ENCODE assay signal across 9 cellular contexts in the genomic region with DNA sequence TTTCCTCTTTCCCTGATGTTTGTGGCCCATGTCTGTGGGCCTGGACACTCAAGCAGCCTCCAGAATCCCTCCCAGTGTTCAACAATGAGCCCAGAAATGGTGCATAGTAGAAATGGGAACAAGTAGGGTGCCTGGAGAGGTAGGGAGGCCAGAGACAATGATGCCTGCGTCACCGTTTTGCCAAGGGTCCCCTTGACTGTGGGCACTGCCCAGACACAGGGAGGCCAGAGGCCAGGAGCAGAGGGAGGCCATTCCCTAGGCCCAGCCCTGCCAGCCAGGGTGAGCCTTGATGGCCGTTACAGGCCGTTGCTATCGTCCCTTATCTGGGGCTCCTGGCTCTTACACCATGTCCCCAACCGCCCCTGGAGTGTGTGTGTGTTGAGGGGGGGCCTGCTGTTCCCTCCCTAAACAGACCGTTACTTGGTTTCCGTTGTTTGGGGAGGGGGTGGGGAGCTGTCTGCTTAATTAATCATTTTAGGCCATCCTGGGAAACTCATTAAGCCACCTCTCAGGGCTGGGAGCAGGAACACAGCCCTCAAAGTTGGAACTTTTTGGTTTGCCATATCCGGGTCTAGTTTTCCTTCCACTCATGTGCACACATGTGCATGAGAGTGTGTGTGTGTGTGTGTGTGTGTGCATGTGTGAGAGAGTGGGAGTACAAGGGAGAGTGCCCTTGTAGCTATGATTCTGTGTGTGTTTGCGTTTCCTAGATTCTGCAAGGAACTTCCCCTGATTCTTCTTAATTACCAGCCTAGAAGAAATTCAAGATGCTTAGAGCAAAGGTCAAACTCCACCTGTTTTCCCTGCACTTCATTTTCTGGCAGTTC.
A peak's percentile ranks its signal among the peaks of the same experiment; 100 is the strongest.
DNase-seq lines count a peak whose midpoint lies in the region; ATAC-seq, FAIRE-seq and TF ChIP-seq lines count a peak whose summit lies in the region.
"Had no signal": no experiment of that assay in that cellular context is flagged by ENCODE, and none has a peak within 500 bp of the region (broad histone marks: within the 10 kb centered on the region; RNA-seq: fewer than 3 reads in every experiment).

No MANE protein-coding gene starts in this region.

- TF ChIP-seq CTCF in H1 (IDR thresholded peaks at IDR 0.05; ENCODE audit: control extremely low read depth in 1 of 3, insufficient read depth in 1 of 3, low read depth in 1 of 3, low read length in 3 of 3) (no peak), upper lobe of left lung (IDR thresholded peaks at IDR 0.05) (no peak)

- WGBS in H1 (ENCODE audit: extremely low coverage in 1 of 2, insufficient coverage in 1 of 2, insufficient read length in 1 of 2, insufficient replicate concordance in 2 of 2, low coverage in 1 of 2, low lambda C conversion rate in 2 of 2, missing lambda C conversion rate in 1 of 2), 2 experiments = 89% methylated on average over 10 of the region's 10 CpGs; no CpG with 5 or more reads in 1 of the 2 experiments
- 28 to 35% methylated on average over 8 to 10 of the region's 10 CpGs for WGBS in upper lobe of left lung, 2 donors

- CTCF ChIA-PET in H1 (lab: Charles Lee; ENCODE audit: partially characterized antibody) = interaction anchor here (0.6 to 13.3 kb wide), 34 partner anchors 8 to 314 kb away, joined by 3 to 217 read pairs (median 6); no protein-coding TSS in a partner anchor

- H3K18ac ChIP-seq in H1 (ENCODE audit: extremely low read depth, low read length) = peak overlapping the region; percentile 73; the same call in 1 of the 2 replicates

- no peak overlapping the region for H4K8ac ChIP-seq in H1 (ENCODE audit: extremely low read depth, insufficient read depth, low read length)

- TF ChIP-seq RAD21 in H1 (IDR thresholded peaks at IDR 0.05 in 1 of 2, conservative IDR thresholded peaks at IDR 0.05 in 1 of 2; ENCODE audit: low read depth in 2 of 2, low read length in 2 of 2) = no peak

- H2BK20ac ChIP-seq in H1 (ENCODE audit: low read length) = peak overlapping the region; percentile 94

- H3K79me1 ChIP-seq in H1 (ENCODE audit: low read depth, low read length) = no peaks in the 10 kb centered on the region

- H3K4me3 ChIP-seq in H1 (ENCODE audit: extremely low read depth in 1 of 4, insufficient read depth in 2 of 4, low read depth in 3 of 4, low read length in 4 of 4) (no peak overlapping the region), muscle layer of duodenum (ENCODE audit: low read depth in 1 of 2, low read length in 2 of 2) (peak overlapping the region in 1 of 2 donors; percentile 39), upper lobe of left lung (no peak overlapping the region)

- no peaks in the 10 kb centered on the region for H4K20me1 ChIP-seq in H1 (replicated peaks in 1 of 2; ENCODE audit: control insufficient read depth in 1 of 2, insufficient read depth in 2 of 2, low read length in 2 of 2)

- peak overlapping the region; percentile 89; the same call in 1 of the 2 replicates for H2BK12ac ChIP-seq in H1 (ENCODE audit: low read depth, low read length)

- no peak for FAIRE-seq in H1 (lab: Jason Lieb, UNC)

- H3K36me3 ChIP-seq in H1 (ENCODE audit: control insufficient read depth in 2 of 4, insufficient read depth in 4 of 4, low read length in 3 of 4) = no peaks in the 10 kb centered on the region
- H3K36me3 ChIP-seq in muscle layer of duodenum (ENCODE audit: control insufficient read depth in 1 of 2, insufficient read depth in 2 of 2, low read length in 2 of 2) = no peaks in the 10 kb centered on the region
- no peaks in the 10 kb centered on the region for H3K36me3 ChIP-seq in upper lobe of left lung

- H3K4ac ChIP-seq in H1 (replicated peaks; ENCODE audit: insufficient read length, low read depth, low read length) = no peak overlapping the region

- H3K9me3 ChIP-seq in H1 (ENCODE audit: insufficient read depth in 2 of 2, low read depth in 1 of 2, low read length in 1 of 2) = no peaks in the 10 kb centered on the region
- H3K9me3 ChIP-seq in muscle layer of duodenum (ENCODE audit: control insufficient read depth in 1 of 2, low read length in 2 of 2) = no peaks in the 10 kb centered on the region
- H3K9me3 ChIP-seq in upper lobe of left lung = no peaks in the 10 kb centered on the region

- peak overlapping the region; percentile 61 for H4K91ac ChIP-seq in H1 (replicated peaks; ENCODE audit: insufficient read length, low read length)

- no peaks in the 10 kb centered on the region for H3K23me2 ChIP-seq in H1 (ENCODE audit: low read depth, low read length)

- TF ChIP-seq POLR2A in H1 (IDR thresholded peaks at IDR 0.05; ENCODE audit: control extremely low read depth in 1 of 2, low read depth in 2 of 2, low read length in 2 of 2) (no peak), upper lobe of left lung (IDR thresholded peaks at IDR 0.05) (no peak)

- H2AFZ ChIP-seq in H1 (ENCODE audit: low read length) = no peak overlapping the region

- peak overlapping the region; percentile 18 for H2BK120ac ChIP-seq in H1 (replicated peaks; ENCODE audit: low read depth, low read length)

- POLR2A ChIA-PET in H1 (lab: Charles Lee; ENCODE audit: partially characterized antibody) = no interaction called here

- H3K79me2 ChIP-seq in H1 (ENCODE audit: control insufficient read depth in 1 of 2, insufficient read depth in 2 of 2, low read length in 2 of 2) = no peaks in the 10 kb centered on the region

- H4K5ac ChIP-seq in H1 (ENCODE audit: insufficient read length, low read depth, low read length) = no peak overlapping the region

- H2BK5ac ChIP-seq in H1 (ENCODE audit: low read depth, low read length) = 0 out of 2 replicates have a peak overlapping the region, but pooled peaks have one; percentile 26

- no peak overlapping the region for H3K23ac ChIP-seq in H1 (ENCODE audit: insufficient read length)

- no peak for TF ChIP-seq EP300 in H1 (IDR thresholded peaks at IDR 0.05; ENCODE audit: borderline replicate concordance in 1 of 2, low read depth in 2 of 2, low read length in 2 of 2)
- TF ChIP-seq EP300 in upper lobe of left lung (IDR thresholded peaks at IDR 0.05) = no peak

- H3K4me1 ChIP-seq in H1 (replicated peaks in 1 of 4; ENCODE audit: control insufficient read depth in 3 of 4, insufficient read depth in 4 of 4, low read length in 3 of 4) = peaks cover 31 to 52% (median 43%) of the 10 kb centered on the region in 4 experiments
- peaks cover 68 to 79% of the 10 kb centered on the region in 2 donors for H3K4me1 ChIP-seq in muscle layer of duodenum (ENCODE audit: control insufficient read depth in 1 of 2, insufficient read depth in 2 of 2, low read length in 2 of 2)
- peaks cover 90 to 97% (median 93%) of the 10 kb centered on the region in 4 donors for H3K4me1 ChIP-seq in upper lobe of left lung

- peak overlapping the region; percentile 89; the same call in 1 of the 2 replicates for H2AK5ac ChIP-seq in H1 (ENCODE audit: low read depth, low read length)

- no peak overlapping the region for H3K4me2 ChIP-seq in H1 (ENCODE audit: insufficient read depth in 1 of 2, low read depth in 2 of 2, low read length in 2 of 2)

- DNase-seq in NCI-H1105 (lab: John Stamatoyannopoulos, UW) (peak; percentile 65), NCI-H1105 treated with DMSO at 0.1 percent for 48 hours (lab: John Stamatoyannopoulos, UW) (no peak), H1 (ENCODE audit: low read depth in 1 of 2, low spot score in 2 of 2) (no peak), upper lobe of left lung (no peak), COLO829 (ENCODE audit: low spot score) (no peak), islet precursor cell (no peak)
- DNase-seq: stimulated activated CD4-positive, alpha-beta T cell treated with anti-CD3 and anti-CD28 coated beads, Interleukin-1b, Interleukin-23, amount 100 ng/mL, for 48 hours had no signal

- no peak overlapping the region for H3K9ac ChIP-seq in H1 (replicated peaks in 1 of 4; ENCODE audit: extremely low read depth in 1 of 4, low read depth in 3 of 4, low read length in 3 of 4)

- no peaks in the 10 kb centered on the region for H3K27me3 ChIP-seq in H1 (replicated peaks in 1 of 4; ENCODE audit: control insufficient read depth in 3 of 4, extremely low read depth in 1 of 4, insufficient read depth in 3 of 4, low read length in 3 of 4)
- H3K27me3 ChIP-seq in muscle layer of duodenum (ENCODE audit: low read depth, low read length) = no peaks in the 10 kb centered on the region
- peaks cover 0 to 2% (median 0%) of the 10 kb centered on the region in 4 donors for H3K27me3 ChIP-seq in upper lobe of left lung

- no peak overlapping the region for H3K27ac ChIP-seq in H1 (ENCODE audit: low read depth, low read length)
- peak overlapping the region; percentile 98 for H3K27ac ChIP-seq in muscle layer of duodenum (ENCODE audit: low read length)
- H3K27ac ChIP-seq in upper lobe of left lung = peak overlapping the region; percentile 75 to 86 (median 82)

- no peak overlapping the region for H3K14ac ChIP-seq in H1 (ENCODE audit: insufficient read length)

- no peak for ATAC-seq in upper lobe of left lung (ENCODE audit: low FRiP score in 2 of 2)
- no peak for ATAC-seq in HG02970 (IDR thresholded peaks at IDR 0.05; ENCODE audit: low FRiP score, unreplicated experiment)

- H3K56ac ChIP-seq in H1 (replicated peaks; ENCODE audit: insufficient read length, low read depth, low read length) = no peak overlapping the region

- H2BK15ac ChIP-seq in H1 (ENCODE audit: low read length) = peak overlapping the region; percentile 65; the same call in 1 of the 2 replicates

TF ChIP-seq in H1, 55 proteins besides CTCF, POLR2A, EP300 and RAD21:
- no peak for TF ChIP-seq JUN (IDR thresholded peaks at IDR 0.05; ENCODE audit: low read depth, low read length)
- TF ChIP-seq, protein P1, sequence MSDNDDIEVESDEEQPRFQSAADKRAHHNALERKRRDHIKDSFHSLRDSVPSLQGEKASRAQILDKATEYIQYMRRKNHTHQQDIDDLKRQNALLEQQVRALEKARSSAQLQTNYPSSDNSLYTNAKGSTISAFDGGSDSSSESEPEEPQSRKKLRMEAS (IDR thresholded peaks at IDR 0.05) = no peak
- TF ChIP-seq, protein P2, sequence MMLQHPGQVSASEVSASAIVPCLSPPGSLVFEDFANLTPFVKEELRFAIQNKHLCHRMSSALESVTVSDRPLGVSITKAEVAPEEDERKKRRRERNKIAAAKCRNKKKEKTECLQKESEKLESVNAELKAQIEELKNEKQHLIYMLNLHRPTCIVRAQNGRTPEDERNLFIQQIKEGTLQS (IDR thresholded peaks at IDR 0.05; ENCODE audit: insufficient read depth, low read depth, low read length) = no peak
- TF ChIP-seq CHD1 (IDR thresholded peaks at IDR 0.05; ENCODE audit: low read depth, low read length) = no peak
- TF ChIP-seq RNF2 (IDR thresholded peaks at IDR 0.05; ENCODE audit: borderline replicate concordance, low read depth, low read length, missing control alignments, poor library complexity, severe bottlenecking) = no peak
